In the genomic region with DNA sequence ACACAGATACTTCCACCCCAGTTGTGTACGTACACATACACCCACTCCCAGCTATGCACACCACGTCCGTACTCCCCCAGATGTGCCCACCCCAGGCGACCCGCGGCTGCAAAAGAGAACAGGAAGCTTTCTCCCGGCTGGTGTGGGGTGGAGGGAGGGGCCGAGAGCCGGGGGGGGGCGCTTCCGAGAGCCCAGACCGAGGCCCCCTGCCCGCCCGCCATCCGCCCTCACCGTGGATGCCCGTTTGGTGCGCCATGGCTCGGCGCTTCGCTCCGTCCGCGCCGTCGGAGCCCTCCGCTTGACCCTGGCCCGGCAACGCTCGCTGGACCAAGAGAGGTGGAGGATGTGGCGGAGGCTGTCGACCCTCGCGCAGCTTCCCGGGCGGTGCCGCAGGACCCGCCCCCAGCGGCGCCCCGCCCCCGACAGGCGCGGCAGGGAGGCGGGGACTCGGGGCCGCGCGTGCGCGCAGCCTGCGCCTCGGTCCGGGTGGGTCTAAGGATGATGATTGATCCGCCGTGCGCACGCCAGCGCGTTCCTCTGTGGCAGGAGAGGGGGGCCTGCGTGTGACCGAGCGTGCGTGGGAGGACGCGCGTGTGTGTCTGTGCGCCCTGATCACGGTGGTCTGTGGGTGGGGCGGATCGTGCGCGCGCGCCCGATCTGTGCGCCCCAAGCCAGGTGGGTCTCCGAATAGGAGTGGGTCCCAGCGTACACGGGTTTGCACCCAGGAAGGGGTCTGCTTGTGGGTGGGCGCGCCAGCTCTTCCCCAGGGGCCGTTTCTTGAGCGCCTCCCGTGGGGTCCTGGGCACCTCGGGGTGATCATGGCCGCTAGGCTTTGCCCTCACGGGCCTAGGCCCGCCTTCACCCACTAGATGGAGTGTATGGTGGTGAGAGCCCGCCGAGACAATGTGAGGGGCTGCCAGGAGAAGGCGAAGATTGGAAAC, we compare ENCODE assay signal across 8 cellular contexts.
DNase-seq lines count a peak whose midpoint lies in the region; ATAC-seq and TF ChIP-seq lines count a peak whose summit lies in the region.

TSS of gene TWF2 (minus strand) at position 398 of the 941 bp plus-strand sequence. CDS start at position 256, 142 bp downstream.

- peaks cover 8% of the 10 kb centered on the region for H3K79me2 ChIP-seq in OCI-LY1 (ENCODE audit: insufficient read depth, low read length)

- H3K27ac ChIP-seq in OCI-LY1 (ENCODE audit: low read depth, low read length, poor library complexity, severe bottlenecking), result peak within 1 kb of the TSS; percentile 74

- peak; percentile 87 for TF ChIP-seq POLR2A in erythroblast (IDR thresholded peaks at IDR 0.05; ENCODE audit: low read length)

- H3F3A ChIP-seq in OCI-LY1 (ENCODE audit: insufficient read depth, low read length), result no peaks in the 10 kb centered on the region

- DNase-seq in C1 segment of cervical spinal cord (lab: John Stamatoyannopoulos, UW), result peak in 11 of 14 donors; percentile 35 to 85 (median 65)
- DNase-seq in GM19238 (ENCODE audit: insufficient read length, low spot score), result peak; percentile 96
- peak; percentile 88 for DNase-seq in activated T-cell treated with anti-CD3 and anti-CD28 coated beads for 48 hours (ENCODE audit: low read depth)
- peak; percentile 83 to 90 for DNase-seq in erythroblast (lab: John Stamatoyannopoulos, UW)
- DNase-seq in stimulated activated CD8-positive, alpha-beta memory T cell treated with anti-CD3 and anti-CD28 coated beads, Interleukin-7, amount 100 ng/mL, for 1 hour (ENCODE audit: low read depth in 2 of 2), result peak; percentile 66 to 69

- H3K4me1 ChIP-seq in OCI-LY1 (ENCODE audit: insufficient read depth, low read length, severe bottlenecking) (peaks cover 31% of the 10 kb centered on the region), mucosa of stomach (ENCODE audit: control insufficient read depth, insufficient read depth, low read length) (peaks cover 33% of the 10 kb centered on the region)

- H2AFZ ChIP-seq in OCI-LY1 (ENCODE audit: low read length), result no peak within 1 kb of the TSS

- peak within 1 kb of the TSS; percentile 100 for H3K9ac ChIP-seq in OCI-LY1 (ENCODE audit: low read length)
- H3K9ac ChIP-seq in mucosa of stomach (ENCODE audit: low read length), result peak within 1 kb of the TSS; percentile 77

- H3K9me2 ChIP-seq in OCI-LY1 (ENCODE audit: low read depth, low read length), result no peaks in the 10 kb centered on the region

- no peaks in the 10 kb centered on the region for H4K20me1 ChIP-seq in OCI-LY1 (ENCODE audit: insufficient read depth, low read length)

- H3K4me2 ChIP-seq in OCI-LY1 (ENCODE audit: low read length), result peak within 1 kb of the TSS; percentile 98

- H3K4me3 ChIP-seq in OCI-LY1 (ENCODE audit: low read depth, low read length, poor library complexity, severe bottlenecking) (peak within 1 kb of the TSS; percentile 76), mucosa of stomach (ENCODE audit: low read length) (peak within 1 kb of the TSS; percentile 46)

- H3K9me3 ChIP-seq in OCI-LY1 (ENCODE audit: low read length), result no peaks in the 10 kb centered on the region
- H3K9me3 ChIP-seq in mucosa of stomach (ENCODE audit: control insufficient read depth, low read length), result no peaks in the 10 kb centered on the region

- peak; percentile 54 for TF ChIP-seq CTCF in OCI-LY1 (IDR thresholded peaks at IDR 0.05; ENCODE audit: low read length)

- peak; percentile 65 for ATAC-seq in HG03439 (IDR thresholded peaks at IDR 0.05; ENCODE audit: unreplicated experiment)

- H3K36me3 ChIP-seq in OCI-LY1 (ENCODE audit: insufficient read depth, low read length) (peaks cover 10% of the 10 kb centered on the region; the same call in 1 of the 2 replicates), mucosa of stomach (ENCODE audit: control insufficient read depth, insufficient read depth, low read length) (peaks cover 5% of the 10 kb centered on the region)

- H3K27me3 ChIP-seq in OCI-LY1 (ENCODE audit: insufficient read depth, low read length) (no peaks in the 10 kb centered on the region), mucosa of stomach (ENCODE audit: control insufficient read depth, insufficient read depth, low read length) (no peaks in the 10 kb centered on the region)

Comparison
In these comparisons a context has a peak if more than half of its experiments do, and no peak if none do; other contexts are left out.
1. Peak in every context shown above with its lines: DNase-seq, ATAC-seq, H3K4me3 ChIP-seq and H3K27ac ChIP-seq.